In the genomic region with DNA sequence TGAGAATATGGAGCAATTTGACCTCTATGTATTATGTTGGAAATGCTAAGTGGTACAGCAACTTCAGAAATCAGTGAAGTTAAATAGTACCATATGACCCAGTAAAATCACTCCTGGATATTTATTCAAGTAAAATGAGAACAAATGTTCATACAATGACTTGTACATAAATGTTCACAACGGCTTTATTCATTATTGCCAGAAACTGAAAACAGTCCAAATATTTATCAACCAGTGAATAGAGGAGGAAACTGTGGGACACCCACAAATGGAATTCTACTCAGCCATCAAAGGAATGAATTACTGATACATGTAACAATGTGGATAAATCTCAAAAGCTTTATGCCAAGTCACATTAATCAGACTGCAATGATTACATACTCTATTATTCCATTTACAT, we compare ENCODE assay signal across 17 cellular contexts.
DNase-seq lines count a peak whose midpoint lies in the region; ATAC-seq, FAIRE-seq and TF ChIP-seq lines count a peak whose summit lies in the region.
"Had no signal": no experiment of that assay in that cellular context is flagged by ENCODE, and none has a peak within 500 bp of the region (broad histone marks: within the 10 kb centered on the region; RNA-seq: fewer than 3 reads in every experiment).

No MANE protein-coding gene starts in this region.

- H3K27me3 ChIP-seq in spleen (replicated peaks in 1 of 7): no peaks in the 10 kb centered on the region

- no peak overlapping the region for H3K4me3 ChIP-seq in spleen

- WGBS in spleen, 5 donors: 63 to 88% (median 77%) methylated on average over 1 of the region's 1 CpG

- DNase-seq in HS-5 (ENCODE audit: low read depth): peak; percentile 16
- DNase-seq in iris pigment epithelial cell (ENCODE audit: low read depth): peak; percentile 53
- no peak for DNase-seq in H54 (ENCODE audit: insufficient read length, low spot score)
- no peak for DNase-seq in spleen
- DNase-seq in globus pallidus (ENCODE audit: low spot score): no peak
- DNase-seq: DMS79 treated with DMSO at 0.1 percent for 48 hours, KG1, NCI-H1092 treated with DMSO at 0.1 percent for 48 hours, NCI-H1694, NCI-H446, SHP77 treated with DMSO at 0.1 percent for 48 hours, SW 1271 had no signal

- no peaks in the 10 kb centered on the region for H3K36me3 ChIP-seq in spleen

- peak; percentile 8 for FAIRE-seq in endometrium (lab: Jason Lieb, UNC)
- FAIRE-seq in H54 (lab: Jason Lieb, UNC): no peak
- FAIRE-seq: GM12891, RCC 7860 had no signal

- TF ChIP-seq POLR2A in H54 (IDR thresholded peaks at IDR 0.05; ENCODE audit: low read depth, low read length) (no peak), spleen (IDR thresholded peaks at IDR 0.05) (no peak)

- intact Hi-C loops in spleen (cut with DNase I; ENCODE audit: low total_unique reads): no loop called here

- H3K27ac ChIP-seq in spleen: no peak overlapping the region
- H3K27ac ChIP-seq: HL-60 had no signal

- H3K4me1 ChIP-seq in spleen: no peaks in the 10 kb centered on the region

- H3K9me3 ChIP-seq in spleen: peaks cover 0 to 16% (median 4%) of the 10 kb centered on the region in 8 donors

- no peak for TF ChIP-seq CTCF in spleen (IDR thresholded peaks at IDR 0.05 in 8 of 11, conservative IDR thresholded peaks at IDR 0.05 in 3 of 11)

- ATAC-seq in SK-N-SH treated with all-trans-retinoic acid at 6 μM for 48 hours: peak; percentile 40; the same call in 2 of the 3 replicates

TF ChIP-seq in SK-N-SH treated with all-trans-retinoic acid at 6 μM for 48 hours, 23 proteins besides CTCF, POLR2A, EP300 and RAD21:
- TF ChIP-seq ZNF565 (CRISPR knock-in tag; conservative IDR thresholded peaks at IDR 0.05; ENCODE audit: low read depth) (no peak), RARB (CRISPR knock-in tag; IDR thresholded peaks at IDR 0.05) (no peak), TOX (CRISPR knock-in tag; IDR thresholded peaks at IDR 0.05; ENCODE audit: borderline replicate concordance) (no peak), ARNTL (CRISPR knock-in tag; IDR thresholded peaks at IDR 0.05; ENCODE audit: borderline replicate concordance, low read depth) (no peak), ESRRG (CRISPR knock-in tag; IDR thresholded peaks at IDR 0.05) (no peak), ZC3H10 (CRISPR knock-in tag; IDR thresholded peaks at IDR 0.05) (no peak), CSDC2 (CRISPR knock-in tag; IDR thresholded peaks at IDR 0.05) (no peak), PPARA (CRISPR knock-in tag; IDR thresholded peaks at IDR 0.05; ENCODE audit: borderline replicate concordance) (no peak), GLIS3 (CRISPR knock-in tag; IDR thresholded peaks at IDR 0.05) (no peak)
- TF ChIP-seq, protein P1, sequence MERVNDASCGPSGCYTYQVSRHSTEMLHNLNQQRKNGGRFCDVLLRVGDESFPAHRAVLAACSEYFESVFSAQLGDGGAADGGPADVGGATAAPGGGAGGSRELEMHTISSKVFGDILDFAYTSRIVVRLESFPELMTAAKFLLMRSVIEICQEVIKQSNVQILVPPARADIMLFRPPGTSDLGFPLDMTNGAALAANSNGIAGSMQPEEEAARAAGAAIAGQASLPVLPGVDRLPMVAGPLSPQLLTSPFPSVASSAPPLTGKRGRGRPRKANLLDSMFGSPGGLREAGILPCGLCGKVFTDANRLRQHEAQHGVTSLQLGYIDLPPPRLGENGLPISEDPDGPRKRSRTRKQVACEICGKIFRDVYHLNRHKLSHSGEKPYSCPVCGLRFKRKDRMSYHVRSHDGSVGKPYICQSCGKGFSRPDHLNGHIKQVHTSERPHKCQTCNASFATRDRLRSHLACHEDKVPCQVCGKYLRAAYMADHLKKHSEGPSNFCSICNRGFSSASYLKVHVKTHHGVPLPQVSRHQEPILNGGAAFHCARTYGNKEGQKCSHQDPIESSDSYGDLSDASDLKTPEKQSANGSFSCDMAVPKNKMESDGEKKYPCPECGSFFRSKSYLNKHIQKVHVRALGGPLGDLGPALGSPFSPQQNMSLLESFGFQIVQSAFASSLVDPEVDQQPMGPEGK (CRISPR knock-in tag; IDR thresholded peaks at IDR 0.05; ENCODE audit: borderline replicate concordance): no peak
- TF ChIP-seq, protein P2, sequence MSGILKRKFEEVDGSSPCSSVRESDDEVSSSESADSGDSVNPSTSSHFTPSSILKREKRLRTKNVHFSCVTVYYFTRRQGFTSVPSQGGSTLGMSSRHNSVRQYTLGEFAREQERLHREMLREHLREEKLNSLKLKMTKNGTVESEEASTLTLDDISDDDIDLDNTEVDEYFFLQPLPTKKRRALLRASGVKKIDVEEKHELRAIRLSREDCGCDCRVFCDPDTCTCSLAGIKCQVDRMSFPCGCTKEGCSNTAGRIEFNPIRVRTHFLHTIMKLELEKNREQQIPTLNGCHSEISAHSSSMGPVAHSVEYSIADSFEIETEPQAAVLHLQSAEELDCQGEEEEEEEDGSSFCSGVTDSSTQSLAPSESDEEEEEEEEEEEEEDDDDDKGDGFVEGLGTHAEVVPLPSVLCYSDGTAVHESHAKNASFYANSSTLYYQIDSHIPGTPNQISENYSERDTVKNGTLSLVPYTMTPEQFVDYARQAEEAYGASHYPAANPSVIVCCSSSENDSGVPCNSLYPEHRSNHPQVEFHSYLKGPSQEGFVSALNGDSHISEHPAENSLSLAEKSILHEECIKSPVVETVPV (CRISPR knock-in tag; IDR thresholded peaks at IDR 0.05): no peak

Comparison
In these comparisons a context has a peak if more than half of its experiments do, and no peak if none do; other contexts are left out.
1. DNase-seq: peak in HS-5 (single experiment) and iris pigment epithelial cell (single experiment); none in H54 (single experiment), spleen (single experiment) and globus pallidus (single experiment).